In genomic region chr14:74251546-74252030, GRCh38 we compare ENCODE assay signal across 8 cellular contexts. TPM values are rescaled to one million over a fixed set of nuclear protein-coding genes. Genes with fewer than 3 reads are reported as not detected.
DNase-seq lines count a peak whose midpoint lies in the region; ATAC-seq lines count a peak whose summit lies in the region.

No MANE protein-coding gene starts in this region.

- peak; percentile 70 for ATAC-seq in GM18520 (IDR thresholded peaks at IDR 0.05; ENCODE audit: unreplicated experiment)
- ATAC-seq in HG03460 (IDR thresholded peaks at IDR 0.05; ENCODE audit: unreplicated experiment), result peak; percentile 70
- peak; percentile 99 for ATAC-seq in activated CD8-positive, alpha-beta T cell treated with anti-CD3 and anti-CD28 coated beads, Interleukin-2, amount 10 ng/mL, durations not matched to agents 7 days and 5 days

- no peak overlapping the region for H3K27ac Mint-ChIP-seq in activated CD8-positive, alpha-beta T cell treated with anti-CD3 and anti-CD28 coated beads, Interleukin-2, amount 10 ng/mL, durations not matched to agents 7 days and 5 days

- peaks cover 7% of the 10 kb centered on the region for H3K4me1 Mint-ChIP-seq in activated CD8-positive, alpha-beta T cell treated with anti-CD3 and anti-CD28 coated beads, Interleukin-2, amount 10 ng/mL, durations not matched to agents 7 days and 5 days (ENCODE audit: low read depth)

- no peaks in the 10 kb centered on the region for H3K36me3 Mint-ChIP-seq in activated CD8-positive, alpha-beta T cell treated with anti-CD3 and anti-CD28 coated beads, Interleukin-2, amount 10 ng/mL, durations not matched to agents 7 days and 5 days (ENCODE audit: low read depth)

- H3K27me3 Mint-ChIP-seq in activated CD8-positive, alpha-beta T cell treated with anti-CD3 and anti-CD28 coated beads, Interleukin-2, amount 10 ng/mL, durations not matched to agents 7 days and 5 days (ENCODE audit: low read depth), result peaks cover 29% of the 10 kb centered on the region

- DNase-seq in AG08395 (ENCODE audit: low spot score), result peak; percentile 86
- DNase-seq in NCI-H82 (lab: John Stamatoyannopoulos, UW), result peak; percentile 81
- DNase-seq in activated CD8-positive, alpha-beta T cell treated with anti-CD3 and anti-CD28 coated beads, Interleukin-2, amount 10 ng/mL, durations not matched to agents 7 days and 5 days, result peak; percentile 83
- peak; percentile 42 for DNase-seq in effector CD8-positive, alpha-beta T cell (lab: John Stamatoyannopoulos, UW)
- DNase-seq in middle frontal gyrus (ENCODE audit: extremely low spot score, low spot score), result peak; percentile 39
- peak; percentile 52 to 53 for DNase-seq in stimulated activated CD8-positive, alpha-beta memory T cell treated with anti-CD3 and anti-CD28 coated beads, Interleukin-15, amount 100 ng/mL, for 48 hours (ENCODE audit: low read depth in 2 of 2)

- H3K4me3 Mint-ChIP-seq in activated CD8-positive, alpha-beta T cell treated with anti-CD3 and anti-CD28 coated beads, Interleukin-2, amount 10 ng/mL, durations not matched to agents 7 days and 5 days, result peak overlapping the region; percentile 52

- CTCF ChIA-PET in activated CD8-positive, alpha-beta T cell treated with anti-CD3 and anti-CD28 coated beads, Interleukin-2, amount 10 ng/mL, durations not matched to agents 7 days and 5 days (lab: Charles Lee), result interaction anchor here (0.5 to 1.9 kb wide), 18 partner anchors 9 to 242 kb away, joined by 3 to 14 read pairs (median 4); partner anchors contain the start of genes ISCA2, NPC2 and VSX2

- POLR2A ChIA-PET in activated CD8-positive, alpha-beta T cell treated with anti-CD3 and anti-CD28 coated beads, Interleukin-2, amount 10 ng/mL, durations not matched to agents 7 days and 5 days (lab: Charles Lee), result interaction anchor here (0.7 to 1.0 kb wide), 2 partner anchors 111 to 255 kb away, joined by 3 read pairs; no protein-coding TSS in a partner anchor

- H3K9me3 Mint-ChIP-seq in activated CD8-positive, alpha-beta T cell treated with anti-CD3 and anti-CD28 coated beads, Interleukin-2, amount 10 ng/mL, durations not matched to agents 7 days and 5 days (ENCODE audit: insufficient read depth), result no peaks in the 10 kb centered on the region

RNA-seq across cellular contexts. Expression of gene VSX2, which starts 12.3 kb away (rescaled TPM):
- total RNA-seq in activated CD8-positive, alpha-beta T cell treated with anti-CD3 and anti-CD28 coated beads, Interleukin-2, amount 10 ng/mL, durations not matched to agents 7 days and 5 days, result not detected

RNA-seq across cellular contexts. Expression of gene ABCD4, which starts 51.1 kb away (rescaled TPM):
- total RNA-seq in activated CD8-positive, alpha-beta T cell treated with anti-CD3 and anti-CD28 coated beads, Interleukin-2, amount 10 ng/mL, durations not matched to agents 7 days and 5 days, result 10 to 100 TPM; 41.9 to 43.2 TPM

Comparison
In these comparisons a context has a peak if more than half of its experiments do, and no peak if none do; other contexts are left out.
1. Peak in every context shown above with its lines: DNase-seq and ATAC-seq.